Comparison of ENCODE assay signal across 20 cellular contexts in the genomic region with DNA sequence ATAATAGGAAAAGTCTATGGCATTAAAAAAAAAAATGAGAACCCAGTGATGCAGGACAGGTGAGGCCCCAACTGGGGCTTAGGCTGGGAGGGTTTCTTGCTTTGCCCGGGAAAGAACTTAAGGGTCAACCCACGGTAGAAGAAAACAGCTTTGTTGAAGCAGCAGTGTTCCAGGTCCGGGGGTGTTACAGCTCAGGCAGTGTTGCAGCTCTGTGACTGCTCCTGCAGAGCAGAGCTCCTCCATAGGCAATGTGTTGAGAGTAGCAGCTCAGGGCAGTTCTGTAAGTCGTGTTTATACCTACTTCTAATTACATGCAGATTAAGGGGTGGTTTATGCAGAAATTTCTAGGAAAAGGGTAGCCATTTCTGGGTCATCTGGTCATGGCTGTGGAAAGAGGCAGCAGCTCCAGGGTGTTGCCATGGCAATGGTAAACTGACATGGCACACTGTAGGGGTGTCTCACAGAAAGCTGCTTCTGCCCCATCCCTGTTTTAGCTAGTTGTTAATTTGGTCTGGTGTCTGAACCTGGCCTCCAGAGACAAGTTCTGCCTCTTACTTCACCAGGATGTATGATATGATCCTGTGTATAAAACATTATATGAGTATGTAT.
DNase-seq lines count a peak whose midpoint lies in the region; ATAC-seq and TF ChIP-seq lines count a peak whose summit lies in the region.
"Had no signal": no experiment of that assay in that cellular context is flagged by ENCODE, and none has a peak within 500 bp of the region (broad histone marks: within the 10 kb centered on the region; RNA-seq: fewer than 3 reads in every experiment).

No MANE protein-coding gene starts in this region.

- no peak for TF ChIP-seq CTCF in glutamatergic neuron (IDR thresholded peaks at IDR 0.05; ENCODE audit: partially characterized antibody, unreplicated experiment)
- TF ChIP-seq CTCF in tibial nerve (IDR thresholded peaks at IDR 0.05): no peak

- H3K27me3 Mint-ChIP-seq in glutamatergic neuron (ENCODE audit: unreplicated experiment): no peaks in the 10 kb centered on the region
- H3K27me3 Mint-ChIP-seq: CD4-positive, CD25-positive, alpha-beta regulatory T cell had no signal

- H3K36me3 ChIP-seq in tibial nerve: no peaks in the 10 kb centered on the region

- H3K9me3 Mint-ChIP-seq in glutamatergic neuron (ENCODE audit: unreplicated experiment): no peaks in the 10 kb centered on the region

- no peak overlapping the region for H3K4me3 ChIP-seq in tibial nerve

- DNase-seq in NCI-H748 (lab: John Stamatoyannopoulos, UW; ENCODE audit: unreplicated experiment) (peak; percentile 64), glutamatergic neuron (no peak), putamen (ENCODE audit: low spot score) (peak; percentile 39), LoVo (ENCODE audit: low spot score) (no peak), cerebellar nuclear complex (lab: John Stamatoyannopoulos, UW) (no peak), tibial nerve (ENCODE audit: low spot score in 2 of 2) (no peak)
- DNase-seq: ACHN; AML-193; CD4-positive, CD25-positive, alpha-beta regulatory T cell; DMS79; NCI-H1092; NCI-H1694; NCI-H226; NCI-H524 treated with DMSO at 0.1 percent for 48 hours; SW 1271 had no signal

- H3K27me3 ChIP-seq in tibial nerve: no peaks in the 10 kb centered on the region

- 20 to 33% methylated on average over 4 of the region's 4 CpGs for WGBS in tibial nerve, 2 donors

- H3K4me1 ChIP-seq in tibial nerve: no peaks in the 10 kb centered on the region

- no peaks in the 10 kb centered on the region for H3K36me3 Mint-ChIP-seq in glutamatergic neuron (ENCODE audit: unreplicated experiment)
- H3K36me3 Mint-ChIP-seq: CD4-positive, CD25-positive, alpha-beta regulatory T cell had no signal

- ATAC-seq in GM18868 (IDR thresholded peaks at IDR 0.05; ENCODE audit: unreplicated experiment): peak; percentile 45
- ATAC-seq: HCT116, HepG2 had no signal

- peak overlapping the region; percentile 41 for H3K27ac Mint-ChIP-seq in glutamatergic neuron (ENCODE audit: unreplicated experiment)
- H3K27ac Mint-ChIP-seq: CD4-positive, CD25-positive, alpha-beta regulatory T cell had no signal

- TF ChIP-seq EP300 in tibial nerve (IDR thresholded peaks at IDR 0.05): no peak

- H3K27ac ChIP-seq in tibial nerve: no peak overlapping the region
- H3K27ac ChIP-seq: KMS-11, RWPE1 had no signal

- no peak overlapping the region for H3K4me3 Mint-ChIP-seq in glutamatergic neuron (ENCODE audit: unreplicated experiment)
- H3K4me3 Mint-ChIP-seq: CD4-positive, CD25-positive, alpha-beta regulatory T cell had no signal

- peaks cover 9% of the 10 kb centered on the region for H3K4me1 Mint-ChIP-seq in glutamatergic neuron (ENCODE audit: low read depth, unreplicated experiment)
- H3K4me1 Mint-ChIP-seq: CD4-positive, CD25-positive, alpha-beta regulatory T cell had no signal

- H3K9me3 ChIP-seq in tibial nerve: no peaks in the 10 kb centered on the region

- no peak for TF ChIP-seq POLR2A in tibial nerve (IDR thresholded peaks at IDR 0.05)

Comparison
In these comparisons a context has a peak if more than half of its experiments do, and no peak if none do; other contexts are left out.
1. DNase-seq: peak in NCI-H748 (single experiment) and putamen (single experiment); none in glutamatergic neuron (single experiment), LoVo (single experiment), cerebellar nuclear complex (0 of 2) and tibial nerve (0 of 2).